ENCODE assay signal across 22 cellular contexts in genomic region chr19:53786744-53787143, GRCh38. TPM values are rescaled to one million over a fixed set of nuclear protein-coding genes. Genes with fewer than 3 reads are reported as not detected.
DNase-seq lines count a peak whose midpoint lies in the region; FAIRE-seq and TF ChIP-seq lines count a peak whose summit lies in the region.
"Had no signal": no experiment of that assay in that cellular context is flagged by ENCODE, and none has a peak within 500 bp of the region (broad histone marks: within the 10 kb centered on the region; RNA-seq: fewer than 3 reads in every experiment).

No MANE protein-coding gene starts in this region.

- peaks cover 76% of the 10 kb centered on the region for H3K36me3 Mint-ChIP-seq in Caco-2 (ENCODE audit: insufficient read depth, unreplicated experiment)
- H3K36me3 Mint-ChIP-seq in T-helper 2 cell treated with Interferon-gamma antibody and Interleukin-4, amounts not matched to agents 5 μg/mL and 100 μg/mL, for 36 hours (ENCODE audit: low read depth), result no peaks in the 10 kb centered on the region

- H3K4me2 ChIP-seq in H1 (ENCODE audit: insufficient read depth in 1 of 2, low read depth in 2 of 2, low read length in 2 of 2), result no peak overlapping the region
- no peak overlapping the region for H3K4me2 ChIP-seq in trophoblast cell (ENCODE audit: low read length)
- H3K4me2 ChIP-seq: KMS-11 had no signal

- TF ChIP-seq EP300 in H1 (IDR thresholded peaks at IDR 0.05; ENCODE audit: borderline replicate concordance in 1 of 2, low read depth in 2 of 2, low read length in 2 of 2), result no peak

- peak overlapping the region; percentile 89 for H3K27ac Mint-ChIP-seq in Caco-2 (ENCODE audit: unreplicated experiment)
- H3K27ac Mint-ChIP-seq in T-helper 2 cell treated with Interferon-gamma antibody and Interleukin-4, amounts not matched to agents 5 μg/mL and 100 μg/mL, for 36 hours, result no peak overlapping the region
- H3K27ac Mint-ChIP-seq: B cell; CD4-positive, alpha-beta T cell had no signal

- CTCF ChIA-PET in Caco-2 (lab: Charles Lee) (interaction anchor here (0.6 to 1.0 kb wide), 3 partner anchors 128 to 218 kb away, joined by 4 read pairs; no protein-coding TSS in a partner anchor), H1 (lab: Charles Lee; ENCODE audit: partially characterized antibody) (interaction anchor here (0.5 to 8.6 kb wide), 5 partner anchors 13 to 927 kb away, joined by 3 to 108 read pairs (median 4); no protein-coding TSS in a partner anchor)

- peak; percentile 77 to 82 for DNase-seq in Caco-2
- DNase-seq in H7, result no peak
- no peak for DNase-seq in H1 (ENCODE audit: low read depth in 1 of 2, low spot score in 2 of 2)
- DNase-seq in trophoblast cell, result no peak
- no peak for DNase-seq in T-helper 2 cell treated with Interferon-gamma antibody and Interleukin-4, amounts not matched to agents 5 μg/mL and 100 μg/mL, for 36 hours (ENCODE audit: low spot score)
- DNase-seq in Ammon's horn (ENCODE audit: low spot score), result no peak
- no peak for DNase-seq in NCI-H128 (lab: John Stamatoyannopoulos, UW; ENCODE audit: unreplicated experiment)
- DNase-seq: 8988T; CD4-positive, alpha-beta T cell; DMS153; DMS79; GOT3; HCEC 1CT had no signal

- H2BK5ac ChIP-seq in H1 (ENCODE audit: low read depth, low read length) (peak overlapping the region; percentile 68; the same call in 1 of the 2 replicates), trophoblast cell (ENCODE audit: low read depth, low read length, poor library complexity) (no peak overlapping the region)

- H3K23me2 ChIP-seq in H1 (ENCODE audit: low read depth, low read length), result no peaks in the 10 kb centered on the region

- H4K8ac ChIP-seq in H1 (ENCODE audit: extremely low read depth, insufficient read depth, low read length) (no peak overlapping the region), trophoblast cell (ENCODE audit: low read depth, low read length) (no peak overlapping the region)

- peak overlapping the region; percentile 55 for H3K4me3 ChIP-seq in Caco-2 (ENCODE audit: low read depth, low read length)
- peak overlapping the region; percentile 60 for H3K4me3 ChIP-seq in H7 (ENCODE audit: insufficient read depth, low read depth, low read length)
- 0 out of 8 replicates have a peak overlapping the region, but pooled peaks of 1 of the 4 experiments have one; percentile 27 for H3K4me3 ChIP-seq in H1 (ENCODE audit: extremely low read depth in 1 of 4, insufficient read depth in 2 of 4, low read depth in 3 of 4, low read length in 4 of 4)
- H3K4me3 ChIP-seq in trophoblast cell (ENCODE audit: low read depth, low read length), result no peak overlapping the region
- H3K4me3 ChIP-seq: GM12878 had no signal

- no peak for TF ChIP-seq RAD21 in H1 (IDR thresholded peaks at IDR 0.05 in 1 of 2, conservative IDR thresholded peaks at IDR 0.05 in 1 of 2; ENCODE audit: low read depth in 2 of 2, low read length in 2 of 2)

- no peak overlapping the region for H4K12ac ChIP-seq in trophoblast cell (ENCODE audit: low read depth, low read length)

- no peak overlapping the region for H3K14ac ChIP-seq in H1 (ENCODE audit: insufficient read length)
- H3K14ac ChIP-seq in trophoblast cell (ENCODE audit: low read length), result peak overlapping the region; percentile 17

- 94% methylated on average over 6 of the region's 7 CpGs; no CpG with 5 or more reads in 1 of the 2 experiments for WGBS in H1 (ENCODE audit: extremely low coverage in 1 of 2, insufficient coverage in 1 of 2, insufficient read length in 1 of 2, insufficient replicate concordance in 2 of 2, low coverage in 1 of 2, low lambda C conversion rate in 2 of 2, missing lambda C conversion rate in 1 of 2), 2 experiments
- no CpG with 5 or more reads among the region's 7 CpGs for WGBS in trophoblast cell (ENCODE audit: extremely low coverage, insufficient coverage, insufficient read length)

- H3K18ac ChIP-seq in H1 (ENCODE audit: extremely low read depth, low read length), result no peak overlapping the region
- peak overlapping the region; percentile 25 for H3K18ac ChIP-seq in trophoblast cell (ENCODE audit: low read length)

- H3K4me1 ChIP-seq in Caco-2 (peaks cover 38% of the 10 kb centered on the region), H1 (replicated peaks in 1 of 4; ENCODE audit: control insufficient read depth in 3 of 4, insufficient read depth in 4 of 4, low read length in 3 of 4) (peaks cover 0 to 12% (median 4%) of the 10 kb centered on the region in 4 experiments; a peak in 5 of 7 replicates), trophoblast cell (ENCODE audit: control insufficient read depth in 1 of 2, insufficient read depth in 2 of 2, low read length in 2 of 2) (peaks cover 2 to 13% of the 10 kb centered on the region in 2 experiments)

- no peak overlapping the region for H2BK120ac ChIP-seq in H1 (replicated peaks; ENCODE audit: low read depth, low read length)
- peak overlapping the region; percentile 18 for H2BK120ac ChIP-seq in trophoblast cell (ENCODE audit: insufficient read depth, low read length, poor library complexity)

- BruUV-seq in Caco-2 (replicated peaks; lab: Mats Ljungman, UMichigan), result no TSS peak

- H3K23ac ChIP-seq in H1 (ENCODE audit: insufficient read length), result no peak overlapping the region
- no peak overlapping the region for H3K23ac ChIP-seq in trophoblast cell (ENCODE audit: low read length)

- peaks cover 4% of the 10 kb centered on the region for H3K27me3 Mint-ChIP-seq in Caco-2 (ENCODE audit: insufficient read depth, unreplicated experiment)
- no peaks in the 10 kb centered on the region for H3K27me3 Mint-ChIP-seq in T-helper 2 cell treated with Interferon-gamma antibody and Interleukin-4, amounts not matched to agents 5 μg/mL and 100 μg/mL, for 36 hours (ENCODE audit: low read depth)

- no peaks in the 10 kb centered on the region for H3K79me2 ChIP-seq in H1 (ENCODE audit: control insufficient read depth in 1 of 2, insufficient read depth in 2 of 2, low read length in 2 of 2)
- H3K79me2 ChIP-seq in trophoblast cell (ENCODE audit: control insufficient read depth, insufficient read depth, low read length, poor library complexity), result peaks cover 1% of the 10 kb centered on the region

- H3K27me3 ChIP-seq in Caco-2 (replicated peaks; ENCODE audit: control insufficient read depth, insufficient read depth, low read length), result no peaks in the 10 kb centered on the region
- H3K27me3 ChIP-seq in H7 (ENCODE audit: control insufficient read depth, insufficient read depth, low read length), result no peaks in the 10 kb centered on the region
- no peaks in the 10 kb centered on the region for H3K27me3 ChIP-seq in H1 (replicated peaks in 1 of 4; ENCODE audit: control insufficient read depth in 3 of 4, extremely low read depth in 1 of 4, insufficient read depth in 3 of 4, low read length in 3 of 4)
- H3K27me3 ChIP-seq in trophoblast cell (ENCODE audit: insufficient read depth, low read length), result no peaks in the 10 kb centered on the region

- H3K9me3 Mint-ChIP-seq in Caco-2 (ENCODE audit: unreplicated experiment), result no peaks in the 10 kb centered on the region
- H3K9me3 Mint-ChIP-seq in T-helper 2 cell treated with Interferon-gamma antibody and Interleukin-4, amounts not matched to agents 5 μg/mL and 100 μg/mL, for 36 hours, result no peaks in the 10 kb centered on the region
- H3K9me3 Mint-ChIP-seq: CD4-positive, alpha-beta T cell had no signal

- no peak overlapping the region for H2AFZ ChIP-seq in H1 (ENCODE audit: low read length)
- H2AFZ ChIP-seq in trophoblast cell (ENCODE audit: insufficient read depth, low read length, poor library complexity), result no peak overlapping the region

- no peak overlapping the region for H3K9ac ChIP-seq in H1 (replicated peaks in 1 of 4; ENCODE audit: extremely low read depth in 1 of 4, low read depth in 3 of 4, low read length in 3 of 4)
- H3K9ac ChIP-seq in trophoblast cell (ENCODE audit: low read length), result no peak overlapping the region
- H3K9ac ChIP-seq: KMS-11 had no signal

- H2BK12ac ChIP-seq in H1 (ENCODE audit: low read depth, low read length), result peak overlapping the region; percentile 4; the same call in 1 of the 2 replicates
- H2BK12ac ChIP-seq in trophoblast cell (ENCODE audit: low read length), result no peak overlapping the region

- no peaks in the 10 kb centered on the region for H4K20me1 ChIP-seq in H1 (replicated peaks in 1 of 2; ENCODE audit: control insufficient read depth in 1 of 2, insufficient read depth in 2 of 2, low read length in 2 of 2)

- no peaks in the 10 kb centered on the region for H3K9me3 ChIP-seq in Caco-2
- H3K9me3 ChIP-seq in H1 (ENCODE audit: insufficient read depth in 2 of 2, low read depth in 1 of 2, low read length in 1 of 2), result peaks cover 5 to 14% of the 10 kb centered on the region in 2 experiments; a peak in 3 of 4 replicates
- H3K9me3 ChIP-seq in trophoblast cell (ENCODE audit: insufficient read depth, low read depth, low read length), result peaks cover 3% of the 10 kb centered on the region

- no peak overlapping the region for H3K56ac ChIP-seq in H1 (replicated peaks; ENCODE audit: insufficient read length, low read depth, low read length)

- H3K79me1 ChIP-seq in H1 (ENCODE audit: low read depth, low read length), result no peaks in the 10 kb centered on the region
- peaks cover 30% of the 10 kb centered on the region for H3K79me1 ChIP-seq in trophoblast cell (ENCODE audit: low read length)

- peak overlapping the region; percentile 26; the same call in 1 of the 2 replicates for H2AK5ac ChIP-seq in H1 (ENCODE audit: low read depth, low read length)
- peak overlapping the region; percentile 47 for H2AK5ac ChIP-seq in trophoblast cell (ENCODE audit: low read length)

- no peak overlapping the region for H2BK15ac ChIP-seq in H1 (ENCODE audit: low read length)

- H3K4me3 Mint-ChIP-seq in Caco-2 (ENCODE audit: unreplicated experiment), result peak overlapping the region; percentile 89
- H3K4me3 Mint-ChIP-seq in T-helper 2 cell treated with Interferon-gamma antibody and Interleukin-4, amounts not matched to agents 5 μg/mL and 100 μg/mL, for 36 hours, result no peak overlapping the region
- H3K4me3 Mint-ChIP-seq: B cell; CD4-positive, alpha-beta T cell had no signal

- no peak overlapping the region for H3K27ac ChIP-seq in H1 (ENCODE audit: low read depth, low read length)
- H3K27ac ChIP-seq in trophoblast cell (ENCODE audit: low read depth, low read length), result no peak overlapping the region
- H3K27ac ChIP-seq: C4-2B, KMS-11 had no signal

- no peak for TF ChIP-seq POLR2A in H1 (IDR thresholded peaks at IDR 0.05; ENCODE audit: control extremely low read depth in 1 of 2, low read depth in 2 of 2, low read length in 2 of 2)

- H4K91ac ChIP-seq in H1 (replicated peaks; ENCODE audit: insufficient read length, low read length), result no peak overlapping the region
- peak overlapping the region; percentile 50 for H4K91ac ChIP-seq in trophoblast cell (ENCODE audit: low read depth, low read length)

- intact Hi-C loops in Caco-2 (cut with micrococcal nuclease; ENCODE audit: unreplicated experiment), result no loop called here

- peaks cover 13% of the 10 kb centered on the region for H3K4me1 Mint-ChIP-seq in Caco-2 (ENCODE audit: low read depth, unreplicated experiment)
- H3K4me1 Mint-ChIP-seq in T-helper 2 cell treated with Interferon-gamma antibody and Interleukin-4, amounts not matched to agents 5 μg/mL and 100 μg/mL, for 36 hours (ENCODE audit: low read depth), result no peaks in the 10 kb centered on the region
- H3K4me1 Mint-ChIP-seq: B cell had no signal

- no peak for FAIRE-seq in H1 (lab: Jason Lieb, UNC)
- FAIRE-seq: GM12878 had no signal

- H3K4ac ChIP-seq in H1 (replicated peaks; ENCODE audit: insufficient read length, low read depth, low read length) (no peak overlapping the region), trophoblast cell (ENCODE audit: low read depth, low read length) (no peak overlapping the region)

- TF ChIP-seq CTCF in Caco-2 (IDR thresholded peaks at IDR 0.05; ENCODE audit: insufficient read depth in 1 of 2, low read depth in 1 of 2, low read length in 1 of 2, severe bottlenecking in 1 of 2, unreplicated experiment in 1 of 2) (no peak), H1 (IDR thresholded peaks at IDR 0.05; ENCODE audit: control extremely low read depth in 1 of 3, insufficient read depth in 1 of 3, low read depth in 1 of 3, low read length in 3 of 3) (no peak)

- no peak overlapping the region for H4K5ac ChIP-seq in H1 (ENCODE audit: insufficient read length, low read depth, low read length)

- H3K36me3 ChIP-seq in Caco-2 (ENCODE audit: control insufficient read depth, insufficient read depth, low read length) (no peaks in the 10 kb centered on the region), H7 (replicated peaks; ENCODE audit: control insufficient read depth, insufficient read depth, low read length) (peaks cover 14% of the 10 kb centered on the region), H1 (ENCODE audit: control insufficient read depth in 2 of 4, insufficient read depth in 4 of 4, low read length in 3 of 4) (peaks cover 0 to 6% (median 0%) of the 10 kb centered on the region in 4 experiments; a peak in 1 of 8 replicates), trophoblast cell (ENCODE audit: control insufficient read depth in 1 of 2, insufficient read depth in 2 of 2, low read length in 2 of 2) (no peaks in the 10 kb centered on the region)

- POLR2A ChIA-PET in Caco-2 (lab: Charles Lee), result interaction anchor here (0.6 to 1.7 kb wide), 6 partner anchors 11 to 834 kb away, joined by 4 to 11 read pairs (median 6); partner anchors contain the start of gene MYADM
- POLR2A ChIA-PET in H1 (lab: Charles Lee; ENCODE audit: partially characterized antibody), result interaction anchor here (0.6 to 6.0 kb wide), 3 partner anchors 9 to 224 kb away, joined by 3 to 31 read pairs (median 7); no protein-coding TSS in a partner anchor

- peak overlapping the region; percentile 9; the same call in 1 of the 2 replicates for H2BK20ac ChIP-seq in H1 (ENCODE audit: low read length)

RNA-seq across cellular contexts. Expression of gene NLRP12, which starts 37.4 kb away (rescaled TPM):
- not detected in 2 replicates for total RNA-seq in Caco-2 (2022)
- 12.7 and 16.1 TPM in 2 replicates for total RNA-seq in H7 (2014; rRNA removed; shearing (Covaris generic))
- 1.8 and 1.9 TPM in 2 replicates for total RNA-seq in H1 (2021; fragmentation: NEBNext Ultra II Directional; extraction: Animal tissue kit (Norgen Biotek cat#: 25700))
- polyA plus RNA-seq in H1 (2011; rRNA removed), result 1.0 and 2.5 TPM in 2 replicates
- 2.1 TPM for polyA plus RNA-seq in H1 (2011; cell fraction: cytosol; rRNA removed)
- 2.9 TPM for polyA plus RNA-seq in H1 (2011; cell fraction: nucleus; rRNA removed)
- 0.69 to 1.5 TPM (median 1.1 TPM) in 4 replicates for polyA plus RNA-seq in H1 (2012, experiment 1 of 2)
- polyA plus RNA-seq in H1 (2012, experiment 2 of 2), result 0.89 TPM
- polyA plus RNA-seq in H1 (2013, experiment 1 of 2), result 1.8 TPM
- 1.7 TPM for polyA plus RNA-seq in H1 (2013, experiment 2 of 2)
- polyA minus RNA-seq in H1 (2011; rRNA and poly(A)+ RNA removed), result 2.8 and 5.0 TPM in 2 replicates
- polyA minus RNA-seq in H1 (2011; cell fraction: cytosol; rRNA and poly(A)+ RNA removed), result 2.3 TPM
- 3.6 TPM for polyA minus RNA-seq in H1 (2011; cell fraction: nucleus; rRNA and poly(A)+ RNA removed)
- 0.26 and 0.29 TPM in 2 replicates for polyA plus RNA-seq in trophoblast cell (2013)
- total RNA-seq: A673, B cell, Daoy, G401, GM12878, HT-29 had no signal
- polyA plus RNA-seq: AG04450, GM12878 had no signal

Comparison
In these comparisons a context has a peak if more than half of its experiments do, and no peak if none do; other contexts are left out.
1. DNase-seq: peak in Caco-2 (2 of 2); none in H7 (single experiment), H1 (0 of 2), trophoblast cell (0 of 2), T-helper 2 cell treated with Interferon-gamma antibody and Interleukin-4, amounts not matched to agents 5 μg/mL and 100 μg/mL, for 36 hours (single experiment), Ammon's horn (single experiment) and NCI-H128 (single experiment).